In genomic region chr4:153683763-153684181, GRCh38 we compare ENCODE assay signal across 8 cellular contexts. TPM values are rescaled to one million over a fixed set of nuclear protein-coding genes. Genes with fewer than 3 reads are reported as not detected.
DNase-seq lines count a peak whose midpoint lies in the region; ATAC-seq and TF ChIP-seq lines count a peak whose summit lies in the region.

No MANE protein-coding gene starts in this region.

- H3K9ac ChIP-seq in GM23248 (no peak overlapping the region), iPS-18a (ENCODE audit: low read length) (no peak overlapping the region), skeletal muscle satellite cell (ENCODE audit: low read depth, low read length) (peak overlapping the region; percentile 54)

- H3F3A ChIP-seq in GM23248 (ENCODE audit: insufficient read depth): no peaks in the 10 kb centered on the region; the same call in 1 of the 2 replicates

- no peaks in the 10 kb centered on the region for H3K79me2 ChIP-seq in GM23248 (ENCODE audit: insufficient read depth)

- H3K4me3 ChIP-seq in GM23248 (peak overlapping the region; percentile 67), iPS-18a (ENCODE audit: low read length) (peak overlapping the region; percentile 66), skeletal muscle satellite cell (ENCODE audit: low read length) (peak overlapping the region; percentile 69)

- H4K20me1 ChIP-seq in GM23248 (ENCODE audit: insufficient read depth): no peaks in the 10 kb centered on the region; the same call in 1 of the 2 replicates

- no peaks in the 10 kb centered on the region for H3K4me1 Mint-ChIP-seq in activated T-helper 17 cell treated with anti-CD3 and anti-CD28 coated beads, Interleukin-2, amount 50 U/mL, for 72 hours

- TF ChIP-seq CTCF in GM20000 (IDR thresholded peaks at IDR 0.05; ENCODE audit: extremely low read depth, missing control alignments): no peak

- 16 to 20% methylated on average over 27 of the region's 27 CpGs for WGBS in GM23248 (ENCODE audit: low coverage in 1 of 2, low lambda C conversion rate in 2 of 2, missing lambda C conversion rate in 2 of 2), 2 experiments

- no peaks in the 10 kb centered on the region for H3K9me2 ChIP-seq in GM23248 (ENCODE audit: insufficient read depth)

- H3K4me1 ChIP-seq in GM23248 (ENCODE audit: insufficient read depth) (no peaks in the 10 kb centered on the region), iPS-18a (ENCODE audit: control insufficient read depth, low read depth, low read length) (no peaks in the 10 kb centered on the region), skeletal muscle satellite cell (ENCODE audit: control insufficient read depth, insufficient read depth, low read length) (peaks cover 10% of the 10 kb centered on the region)

- H3K27ac ChIP-seq in GM23248: no peak overlapping the region
- H3K27ac ChIP-seq in iPS-18a (ENCODE audit: low read length): no peak overlapping the region

- peak overlapping the region; percentile 77 for H3K4me3 Mint-ChIP-seq in activated T-helper 17 cell treated with anti-CD3 and anti-CD28 coated beads, Interleukin-2, amount 50 U/mL, for 72 hours

- H3K9me3 Mint-ChIP-seq in activated T-helper 17 cell treated with anti-CD3 and anti-CD28 coated beads, Interleukin-2, amount 50 U/mL, for 72 hours: no peaks in the 10 kb centered on the region

- H3K4me2 ChIP-seq in GM23248 (ENCODE audit: unreplicated experiment): peak overlapping the region; percentile 73
- H3K4me2 ChIP-seq in skeletal muscle satellite cell (ENCODE audit: low read length): peak overlapping the region; percentile 93

- no peaks in the 10 kb centered on the region for H3K9me3 ChIP-seq in GM23248 (ENCODE audit: low read depth)
- H3K9me3 ChIP-seq in iPS-18a (ENCODE audit: control insufficient read depth, low read depth, low read length): peaks cover 15% of the 10 kb centered on the region
- no peaks in the 10 kb centered on the region for H3K9me3 ChIP-seq in skeletal muscle satellite cell (replicated peaks; ENCODE audit: low read length)

- no peak for ATAC-seq in activated T-helper 17 cell treated with anti-CD3 and anti-CD28 coated beads, Interleukin-2, amount 50 U/mL, for 72 hours (replicated peaks)
- no peak for ATAC-seq in HG03457 (IDR thresholded peaks at IDR 0.05; ENCODE audit: unreplicated experiment)

- peaks cover 9% of the 10 kb centered on the region for H3K36me3 Mint-ChIP-seq in activated T-helper 17 cell treated with anti-CD3 and anti-CD28 coated beads, Interleukin-2, amount 50 U/mL, for 72 hours (ENCODE audit: low read depth)

- H3K36me3 ChIP-seq in GM23248 (ENCODE audit: low read depth) (no peaks in the 10 kb centered on the region), iPS-18a (ENCODE audit: control insufficient read depth, low read depth, low read length) (no peaks in the 10 kb centered on the region), skeletal muscle satellite cell (ENCODE audit: insufficient read depth, low read length) (no peaks in the 10 kb centered on the region)

- peaks cover 14% of the 10 kb centered on the region for H3K27me3 Mint-ChIP-seq in activated T-helper 17 cell treated with anti-CD3 and anti-CD28 coated beads, Interleukin-2, amount 50 U/mL, for 72 hours

- DNase-seq in GM23248 (no peak), mucosa of gallbladder (ENCODE audit: low spot score) (no peak), GM20000 (ENCODE audit: low spot score) (no peak)
- DNase-seq in activated CD4-positive, CD25-positive, alpha-beta regulatory T cell treated with anti-CD3 and anti-CD28 coated beads, Interleukin-2, amount 50 U/mL, for 72 hours: no peak

- H3K27me3 ChIP-seq in GM23248 (replicated peaks; ENCODE audit: insufficient read depth) (peaks cover 61% of the 10 kb centered on the region), iPS-18a (ENCODE audit: control insufficient read depth, insufficient read depth, low read length) (peaks cover 50% of the 10 kb centered on the region), skeletal muscle satellite cell (ENCODE audit: control insufficient read depth, insufficient read depth, low read length) (peaks cover 48% of the 10 kb centered on the region)

- peak overlapping the region; percentile 55 for H2AFZ ChIP-seq in GM23248

- no peak overlapping the region for H3K27ac Mint-ChIP-seq in activated T-helper 17 cell treated with anti-CD3 and anti-CD28 coated beads, Interleukin-2, amount 50 U/mL, for 72 hours

- in situ Hi-C loops in GM23248 (cut with MboI): no loop called here

RNA-seq across cellular contexts. Expression of gene TLR2, which starts 0.3 kb away (rescaled TPM):
- not detected in 2 replicates for total RNA-seq in GM23248 (2014; rRNA removed; shearing (Covaris generic))
- not detected in 2 replicates for polyA plus RNA-seq in GM23248 (2016; fragmentation: Nextera tagmentation; extraction: Ambion mirVana)
- 1 to 10 TPM; 2.0 to 2.1 TPM for total RNA-seq in activated T-helper 17 cell treated with anti-CD3 and anti-CD28 coated beads, Interleukin-2, amount 50 U/mL, for 72 hours
- total RNA-seq in skeletal muscle satellite cell (2012; rRNA removed): 6.1 and 7.9 TPM in 2 replicates
- total RNA-seq in mucosa of gallbladder: 21.6 TPM
